18 cellular contexts compared by ENCODE assay signal in the genomic region with DNA sequence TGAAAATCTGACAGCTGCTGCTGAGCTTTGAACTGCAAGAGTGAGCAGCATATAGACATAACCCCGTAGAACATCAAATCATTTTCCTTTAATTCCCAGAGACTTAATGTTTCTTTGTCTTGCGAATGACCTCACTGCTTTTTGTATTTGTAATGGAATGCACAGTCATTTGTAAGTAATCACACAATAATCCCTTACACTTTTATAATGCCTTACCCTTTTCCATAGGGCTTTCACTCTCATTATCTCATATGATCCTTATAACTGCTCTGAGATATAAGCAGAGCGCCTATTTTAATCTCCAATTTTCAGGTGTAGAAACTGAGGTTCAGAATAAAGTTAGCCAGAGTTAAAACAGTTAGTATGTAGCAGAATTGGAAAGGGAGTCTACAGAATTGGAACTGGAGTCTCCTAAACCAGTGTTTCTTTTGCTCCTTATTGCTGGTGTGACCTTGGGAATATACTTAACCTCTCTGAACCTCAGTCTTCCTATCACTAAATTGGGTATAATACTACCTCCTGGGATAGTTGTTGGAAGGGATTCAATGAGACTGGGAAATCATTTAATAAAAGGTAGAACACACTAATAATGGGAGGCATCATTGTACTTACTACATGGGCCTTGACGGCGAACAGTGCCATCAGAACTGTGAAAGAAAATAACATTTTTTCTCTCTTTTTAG. TPM values are rescaled to one million over a fixed set of nuclear protein-coding genes. Genes with fewer than 3 reads are reported as not detected.
DNase-seq lines count a peak whose midpoint lies in the region; ATAC-seq and TF ChIP-seq lines count a peak whose summit lies in the region.
"Had no signal": no experiment of that assay in that cellular context is flagged by ENCODE, and none has a peak within 500 bp of the region (broad histone marks: within the 10 kb centered on the region; RNA-seq: fewer than 3 reads in every experiment).

No MANE protein-coding gene starts in this region.

- H3K4me3 ChIP-seq in heart right ventricle: no peak overlapping the region
- no peak overlapping the region for H3K4me3 ChIP-seq in brain microvascular endothelial cell (ENCODE audit: low read depth, low read length)
- no peak overlapping the region for H3K4me3 ChIP-seq in mesodermal cell (ENCODE audit: extremely low read depth, insufficient read depth, low read length, poor library complexity, severe bottlenecking)
- no peak overlapping the region for H3K4me3 ChIP-seq in uterus
- H3K4me3 ChIP-seq: body of pancreas, mucosa of descending colon, skin epidermis, upper lobe of left lung had no signal

- DNase-seq in heart right ventricle (no peak), cardiac septum (ENCODE audit: low spot score) (no peak), brain microvascular endothelial cell (no peak), uterus (no peak), NOMO-1 treated with DMSO at 0.1 percent for 48 hours (lab: John Stamatoyannopoulos, UW; ENCODE audit: unreplicated experiment) (no peak)
- DNase-seq: ACHN; activated CD4-positive, CD25-positive, alpha-beta regulatory T cell treated with anti-CD3 and anti-CD28 coated beads, Interleukin-2, amount 50 U/mL, for 72 hours; activated T-cell treated with anti-CD3 and anti-CD28 coated beads, Interleukin-2, amount 50 U/mL, for 48 hours; body of pancreas; DMS153; mucosa of descending colon; NCI-H82; upper lobe of left lung had no signal

- intact Hi-C loops in heart right ventricle (cut with DNase I) (no loop called here), cardiac septum (cut with DNase I) (no loop called here), uterus (cut with DNase I; ENCODE audit: low total_unique reads) (no loop called here)

- TF ChIP-seq POLR2A in uterus (IDR thresholded peaks at IDR 0.05) (no peak), GM18505 (IDR thresholded peaks at IDR 0.05; ENCODE audit: borderline replicate concordance, extremely low read depth, insufficient read depth, insufficient read length) (no peak)

- TF ChIP-seq CTCF in heart right ventricle (IDR thresholded peaks at IDR 0.05) (no peak), brain microvascular endothelial cell (IDR thresholded peaks at IDR 0.05; ENCODE audit: low read depth, low read length, missing control alignments) (no peak), uterus (IDR thresholded peaks at IDR 0.05) (no peak)

- no peak for ATAC-seq in heart right ventricle
- ATAC-seq in GM18505 (IDR thresholded peaks at IDR 0.05; ENCODE audit: unreplicated experiment): no peak
- ATAC-seq in HG03354 (IDR thresholded peaks at IDR 0.05; ENCODE audit: poor library complexity, severe bottlenecking, unreplicated experiment): no peak
- ATAC-seq: body of pancreas, mucosa of descending colon had no signal

- H3K27me3 ChIP-seq in heart right ventricle (no peaks in the 10 kb centered on the region), brain microvascular endothelial cell (replicated peaks) (no peaks in the 10 kb centered on the region), uterus (no peaks in the 10 kb centered on the region)
- H3K27me3 ChIP-seq: body of pancreas, upper lobe of left lung had no signal

- H3K27ac ChIP-seq in heart right ventricle (peak overlapping the region in 7 of 10 donors; percentile 10 to 79 (median 67)), brain microvascular endothelial cell (peak overlapping the region; percentile 85), mesodermal cell (ENCODE audit: low read depth, low read length, severe bottlenecking) (peak overlapping the region; percentile 84), uterus (peak overlapping the region; percentile 92 to 93)
- H3K27ac ChIP-seq: body of pancreas, epithelial cell of prostate, upper lobe of left lung had no signal

- H3K36me3 ChIP-seq in heart right ventricle (peaks cover 0 to 16% (median 0%) of the 10 kb centered on the region in 9 donors), brain microvascular endothelial cell (replicated peaks) (no peaks in the 10 kb centered on the region), mesodermal cell (ENCODE audit: control insufficient read depth, insufficient read depth, low read length) (peaks cover 52% of the 10 kb centered on the region), uterus (no peaks in the 10 kb centered on the region)
- H3K36me3 ChIP-seq: upper lobe of left lung had no signal

- WGBS in heart right ventricle, 2 donors: 80 to 81% methylated on average over 5 of the region's 5 CpGs
- 60 to 100% methylated on average over 1 of the region's 5 CpGs for WGBS in mesodermal cell (ENCODE audit: insufficient coverage in 2 of 2), 2 experiments

- in situ Hi-C loops in brain microvascular endothelial cell (cut with HindIII; ENCODE audit: low pct_ligation_motif_present, low sequenced_read_pairs): no loop called here

- peaks cover 0 to 81% (median 57%) of the 10 kb centered on the region in 9 donors for H3K4me1 ChIP-seq in heart right ventricle
- H3K4me1 ChIP-seq in mesodermal cell (ENCODE audit: control insufficient read depth, insufficient read depth, low read length, poor library complexity, severe bottlenecking): peaks cover 39% of the 10 kb centered on the region
- H3K4me1 ChIP-seq in uterus: peaks cover 0 to 6% of the 10 kb centered on the region in 2 donors
- H3K4me1 ChIP-seq: body of pancreas had no signal

- H3K9me3 ChIP-seq in heart right ventricle (no peaks in the 10 kb centered on the region), mesodermal cell (ENCODE audit: control insufficient read depth, low read length) (no peaks in the 10 kb centered on the region), uterus (no peaks in the 10 kb centered on the region)
- H3K9me3 ChIP-seq: body of pancreas, mucosa of descending colon, upper lobe of left lung had no signal

RNA-seq across cellular contexts. Expression of a gene that starts 54.9 kb away (rescaled TPM):
- total RNA-seq in heart right ventricle (100 to 1,000 TPM; 116 to 188 (median 148) TPM), cardiac septum (145 TPM), uterus (1,000 to 10,000 TPM in 1 of 4 donors, 100 to 1,000 TPM in 3; 180 to 1,374 (median 712) TPM)
- 10 to 100 TPM in 1 of 2 donors, 1 to 10 TPM in 1; 8.5 to 12.9 TPM for polyA plus RNA-seq in heart right ventricle
- polyA plus RNA-seq in mesodermal cell (2013, experiment 1 of 2): 33.5 TPM
- polyA plus RNA-seq in mesodermal cell (2013, experiment 2 of 2): 23.0 TPM
